Comparison of ENCODE assay signal across 1 cellular context in genomic region chr7:106979551-106980357, GRCh38.
TF ChIP-seq lines count a peak whose summit lies in the region.

No MANE protein-coding gene starts in this region.

TF ChIP-seq in H1, 55 proteins besides CTCF, POLR2A, EP300 and RAD21:
- TF ChIP-seq CBX5 (IDR thresholded peaks at IDR 0.05; ENCODE audit: low read depth, low read length) (no peak), MAX (IDR thresholded peaks at IDR 0.05) (no peak), SP4 (IDR thresholded peaks at IDR 0.05; ENCODE audit: low read length) (no peak), CEBPB (IDR thresholded peaks at IDR 0.05; ENCODE audit: low read depth, low read length) (0 out of 2 replicates have a peak, but pooled peaks have one; percentile 12)
